ENCODE assay signal across 19 cellular contexts in genomic region chr4:119209586-119209985, GRCh38. TPM values are rescaled to one million over a fixed set of nuclear protein-coding genes. Genes with fewer than 3 reads are reported as not detected.
A peak's percentile ranks its signal among the peaks of the same experiment; 100 is the strongest.
DNase-seq lines count a peak whose midpoint lies in the region; ATAC-seq and TF ChIP-seq lines count a peak whose summit lies in the region.
"Had no signal": no experiment of that assay in that cellular context is flagged by ENCODE, and none has a peak within 500 bp of the region (broad histone marks: within the 10 kb centered on the region; RNA-seq: fewer than 3 reads in every experiment).

No MANE protein-coding gene starts in this region.

- no peaks in the 10 kb centered on the region for H3K27me3 Mint-ChIP-seq in activated CD4-positive, alpha-beta memory T cell treated with anti-CD3 and anti-CD28 coated beads for 36 hours
- H3K27me3 Mint-ChIP-seq in activated CD4-positive, alpha-beta memory T cell treated with anti-CD3 and anti-CD28 coated beads, Interleukin-2, amount 10 ng/mL, durations not matched to agents 7 days and 5 days: peaks cover 7% of the 10 kb centered on the region
- H3K27me3 Mint-ChIP-seq: T-cell had no signal

- POLR2A ChIA-PET in activated CD4-positive, alpha-beta memory T cell treated with anti-CD3 and anti-CD28 coated beads for 36 hours (lab: Charles Lee): interaction anchor here (1.1 to 1.4 kb wide), 3 partner anchors 28 to 166 kb away, joined by 3 to 6 read pairs (median 3); no protein-coding TSS in a partner anchor
- POLR2A ChIA-PET in activated CD4-positive, alpha-beta memory T cell treated with anti-CD3 and anti-CD28 coated beads, Interleukin-2, amount 10 ng/mL, durations not matched to agents 7 days and 5 days (lab: Charles Lee): interaction anchor here (0.9 to 2.0 kb wide), 4 partner anchors 28 to 245 kb away, joined by 3 to 5 read pairs (median 4); no protein-coding TSS in a partner anchor

- H3K27ac Mint-ChIP-seq in activated CD4-positive, alpha-beta memory T cell treated with anti-CD3 and anti-CD28 coated beads for 36 hours: peak overlapping the region; percentile 79
- no peak overlapping the region for H3K27ac Mint-ChIP-seq in activated CD4-positive, alpha-beta memory T cell treated with anti-CD3 and anti-CD28 coated beads, Interleukin-2, amount 10 ng/mL, durations not matched to agents 7 days and 5 days
- H3K27ac Mint-ChIP-seq: nephron progenitor cell had no signal

- H3K4me1 Mint-ChIP-seq in activated CD4-positive, alpha-beta memory T cell treated with anti-CD3 and anti-CD28 coated beads for 36 hours (ENCODE audit: low read depth): peaks cover 35% of the 10 kb centered on the region
- peaks cover 30% of the 10 kb centered on the region for H3K4me1 Mint-ChIP-seq in activated CD4-positive, alpha-beta memory T cell treated with anti-CD3 and anti-CD28 coated beads, Interleukin-2, amount 10 ng/mL, durations not matched to agents 7 days and 5 days

- ATAC-seq in RWPE2 (ENCODE audit: low read depth): no peak
- ATAC-seq: left lobe of liver, sciatic nerve, T-cell had no signal

- no peak for DNase-seq in activated CD4-positive, alpha-beta memory T cell treated with anti-CD3 and anti-CD28 coated beads for 36 hours
- no peak for DNase-seq in activated CD4-positive, alpha-beta memory T cell treated with anti-CD3 and anti-CD28 coated beads, Interleukin-2, amount 10 ng/mL, durations not matched to agents 7 days and 5 days
- no peak for DNase-seq in RWPE2 (ENCODE audit: low spot score)
- no peak for DNase-seq in epithelial cell of prostate (ENCODE audit: low read depth, low spot score)
- no peak for DNase-seq in NCI-H187 (lab: John Stamatoyannopoulos, UW)
- DNase-seq in mucosa of gallbladder (ENCODE audit: low spot score): no peak
- no peak for DNase-seq in posterior cingulate gyrus
- DNase-seq: activated CD4-positive, alpha-beta T cell treated with anti-CD3 and anti-CD28 coated beads for 1 hour; activated gamma-delta T cell treated with Interleukin-2 at 50 U/mL for 16 hours; central memory CD4-positive, alpha-beta T cell; Kasumi-1; NCI-H1694; NCI-H526; nephron progenitor cell; Peyer's patch; T-cell had no signal

- H3K36me3 ChIP-seq in RWPE2 (ENCODE audit: low read depth) (peaks cover under 1% of the 10 kb centered on the region; the same call in 1 of the 2 replicates), skeletal muscle tissue (ENCODE audit: control insufficient read depth in 3 of 3, insufficient read depth in 3 of 3, low read length in 3 of 3) (no peaks in the 10 kb centered on the region)
- H3K36me3 ChIP-seq: Peyer's patch had no signal

- CTCF ChIA-PET in activated CD4-positive, alpha-beta memory T cell treated with anti-CD3 and anti-CD28 coated beads for 36 hours (lab: Charles Lee): interaction anchor here (0.7 to 0.8 kb wide), 2 partner anchors 28 to 167 kb away, joined by 3 to 4 read pairs; no protein-coding TSS in a partner anchor
- CTCF ChIA-PET in activated CD4-positive, alpha-beta memory T cell treated with anti-CD3 and anti-CD28 coated beads, Interleukin-2, amount 10 ng/mL, durations not matched to agents 7 days and 5 days (lab: Charles Lee): no interaction called here

- H3K4me3 ChIP-seq in RWPE2 (ENCODE audit: severe bottlenecking) (no peak overlapping the region), skeletal muscle tissue (ENCODE audit: low read length in 3 of 3) (no peak overlapping the region)
- H3K4me3 ChIP-seq: Peyer's patch had no signal

- H3K4me3 Mint-ChIP-seq in activated CD4-positive, alpha-beta memory T cell treated with anti-CD3 and anti-CD28 coated beads for 36 hours: no peak overlapping the region
- no peak overlapping the region for H3K4me3 Mint-ChIP-seq in activated CD4-positive, alpha-beta memory T cell treated with anti-CD3 and anti-CD28 coated beads, Interleukin-2, amount 10 ng/mL, durations not matched to agents 7 days and 5 days

- H3K9me3 Mint-ChIP-seq in activated CD4-positive, alpha-beta memory T cell treated with anti-CD3 and anti-CD28 coated beads for 36 hours: no peaks in the 10 kb centered on the region
- H3K9me3 Mint-ChIP-seq in activated CD4-positive, alpha-beta memory T cell treated with anti-CD3 and anti-CD28 coated beads, Interleukin-2, amount 10 ng/mL, durations not matched to agents 7 days and 5 days: no peaks in the 10 kb centered on the region
- H3K9me3 Mint-ChIP-seq: nephron progenitor cell, T-cell had no signal

- H3K9me3 ChIP-seq in RWPE2 (ENCODE audit: severe bottlenecking) (no peaks in the 10 kb centered on the region), skeletal muscle tissue (ENCODE audit: control insufficient read depth in 3 of 3, low read length in 3 of 3) (no peaks in the 10 kb centered on the region)
- H3K9me3 ChIP-seq: Peyer's patch had no signal

- H3K27ac ChIP-seq in RWPE2 (ENCODE audit: poor library complexity, severe bottlenecking) (peak overlapping the region; percentile 93), epithelial cell of prostate (peak overlapping the region; percentile 97), skeletal muscle tissue (ENCODE audit: low read depth, low read length) (peak overlapping the region; percentile 12)
- H3K27ac ChIP-seq: Peyer's patch had no signal

- H3K27me3 ChIP-seq in RWPE2 (ENCODE audit: insufficient read depth, poor library complexity, severe bottlenecking) (no peaks in the 10 kb centered on the region), skeletal muscle tissue (ENCODE audit: control insufficient read depth in 3 of 3, insufficient read depth in 3 of 3, low read length in 3 of 3) (no peaks in the 10 kb centered on the region)
- H3K27me3 ChIP-seq: Peyer's patch had no signal

- H3K4me1 ChIP-seq in RWPE2 (ENCODE audit: insufficient read depth, poor library complexity, severe bottlenecking) (peaks cover 27% of the 10 kb centered on the region), skeletal muscle tissue (ENCODE audit: control insufficient read depth in 3 of 3, insufficient read depth in 3 of 3, low read length in 3 of 3) (peaks cover 6 to 14% (median 13%) of the 10 kb centered on the region in 3 donors)
- H3K4me1 ChIP-seq: Peyer's patch had no signal

- H3K36me3 Mint-ChIP-seq in activated CD4-positive, alpha-beta memory T cell treated with anti-CD3 and anti-CD28 coated beads for 36 hours: no peaks in the 10 kb centered on the region
- no peaks in the 10 kb centered on the region for H3K36me3 Mint-ChIP-seq in activated CD4-positive, alpha-beta memory T cell treated with anti-CD3 and anti-CD28 coated beads, Interleukin-2, amount 10 ng/mL, durations not matched to agents 7 days and 5 days (ENCODE audit: low read depth)
- H3K36me3 Mint-ChIP-seq: T-cell had no signal

- TF ChIP-seq CTCF in RWPE2 (IDR thresholded peaks at IDR 0.05; ENCODE audit: poor library complexity, severe bottlenecking): no peak

- intact Hi-C loops in activated CD4-positive, alpha-beta memory T cell treated with anti-CD3 and anti-CD28 coated beads for 36 hours (cut with micrococcal nuclease): loop anchor here (1.0 to 5.0 kb wide), 6 partner anchors 29 to 372 kb away; partner anchors contain the start of gene SEC24D
- intact Hi-C loops in posterior cingulate gyrus (cut with DNase I): no loop called here

- no peak overlapping the region for H3K9ac ChIP-seq in skeletal muscle tissue (ENCODE audit: low read depth in 1 of 3, low read length in 3 of 3)

RNA-seq across cellular contexts. Expression of gene USP53, which starts 2.9 kb away (rescaled TPM):
- 10 to 100 TPM in 1 of 2 experiments, 1 to 10 TPM in 1; 9.5 to 10.5 TPM for total RNA-seq in activated CD4-positive, alpha-beta memory T cell treated with anti-CD3 and anti-CD28 coated beads for 36 hours
- total RNA-seq in activated CD4-positive, alpha-beta memory T cell treated with anti-CD3 and anti-CD28 coated beads, Interleukin-2, amount 10 ng/mL, durations not matched to agents 7 days and 5 days: 1 to 10 TPM; 6.5 to 7.1 TPM
- 13.0 TPM for total RNA-seq in skeletal muscle tissue
- total RNA-seq in mucosa of gallbladder: 21.7 TPM

Comparison
In these comparisons a context has a peak if more than half of its experiments do, and no peak if none do; other contexts are left out.
1. H3K27ac ChIP-seq: peak in every context shown above with its lines; median percentile 97 in epithelial cell of prostate; 93 in RWPE2; 12 in skeletal muscle tissue.